29 cellular contexts compared by ENCODE assay signal in the genomic region with DNA sequence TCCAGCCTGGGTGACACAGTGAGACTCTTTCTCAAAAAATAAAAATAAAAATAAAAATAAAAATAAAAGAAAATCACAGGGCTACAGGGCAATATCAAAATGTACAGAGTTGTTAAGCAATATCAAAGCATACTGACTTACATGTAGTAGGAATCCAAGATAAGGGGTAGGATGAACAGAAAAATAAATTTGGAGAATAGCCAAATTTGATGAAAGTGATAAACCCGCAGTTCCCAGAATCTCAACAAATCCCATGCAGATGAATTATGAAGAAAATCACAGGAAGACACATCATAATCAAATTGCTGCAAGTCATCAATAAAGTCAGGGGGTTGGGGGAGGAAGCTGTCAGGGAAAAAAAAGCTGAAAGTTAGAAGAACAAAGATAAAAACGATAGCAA.
"Had no signal": no experiment of that assay in that cellular context is flagged by ENCODE, and none has a peak within 500 bp of the region (broad histone marks: within the 10 kb centered on the region; RNA-seq: fewer than 3 reads in every experiment).

No MANE protein-coding gene starts in this region.

- H3K4me3 Mint-ChIP-seq: activated CD4-positive, alpha-beta T cell treated with anti-CD3 and anti-CD28 coated beads for 36 hours; activated CD8-positive, alpha-beta T cell treated with anti-CD3 and anti-CD28 coated beads for 36 hours; activated naive CD4-positive, alpha-beta T cell treated with anti-CD3 and anti-CD28 coated beads for 36 hours; activated naive CD4-positive, alpha-beta T cell treated with anti-CD3 and anti-CD28 coated beads, Interleukin-2, amount 50 U/mL, for 24 hours; activated T-cell treated with anti-CD3 and anti-CD28 coated beads, Interleukin-2, amount 50 U/mL, for 4 hours; T-cell had no signal

- H3K27me3 Mint-ChIP-seq: activated CD4-positive, alpha-beta T cell treated with anti-CD3 and anti-CD28 coated beads for 36 hours; activated CD8-positive, alpha-beta T cell treated with anti-CD3 and anti-CD28 coated beads for 36 hours; activated naive CD4-positive, alpha-beta T cell treated with anti-CD3 and anti-CD28 coated beads, Interleukin-2, amount 50 U/mL, for 24 hours; effector memory CD8-positive, alpha-beta T cell; T-cell had no signal

- DNase-seq: activated CD4-positive, alpha-beta T cell treated with anti-CD3 and anti-CD28 coated beads for 36 hours; activated CD4-positive, alpha-beta T cell treated with anti-CD3 and anti-CD28 coated beads, Interleukin-2, amount 50 U/mL, for 1 hour; activated CD4-positive, alpha-beta T cell treated with anti-CD3 and anti-CD28 coated beads, Interleukin-2, amount 50 U/mL, for 48 hours; activated CD4-positive, CD25-positive, alpha-beta regulatory T cell; activated CD4-positive, CD25-positive, alpha-beta regulatory T cell treated with anti-CD3 and anti-CD28 coated beads, Interleukin-2, amount 50 U/mL, for 72 hours; activated CD8-positive, alpha-beta memory T cell treated with anti-CD3 and anti-CD28 coated beads for 24 hours; activated CD8-positive, alpha-beta T cell treated with anti-CD3 and anti-CD28 coated beads for 36 hours; activated effector memory CD4-positive, alpha-beta T cell treated with anti-CD3 and anti-CD28 coated beads, Interleukin-2, amount 50 U/mL, for 16 hours; activated naive CD4-positive, alpha-beta T cell treated with anti-CD3 and anti-CD28 coated beads for 36 hours; activated T-cell treated with anti-CD3 and anti-CD28 coated beads, Interleukin-2, amount 50 U/mL, for 4 hours; amniotic stem cell; anterior cingulate cortex; body of pancreas; caudate nucleus; cortex of kidney; dermis blood vessel endothelial cell; effector CD4-positive, alpha-beta T cell; effector memory CD8-positive, alpha-beta T cell; foreskin keratinocyte; gastrocnemius medialis; glutamatergic neuron; heart left ventricle; SW 1271; T-cell; T-helper 2 cell had no signal

- H3K36me3 ChIP-seq: esophagus muscularis mucosa, gastrocnemius medialis, heart left ventricle had no signal

- FAIRE-seq: colon had no signal

- H3K27ac Mint-ChIP-seq: activated CD4-positive, alpha-beta T cell treated with anti-CD3 and anti-CD28 coated beads for 36 hours; activated CD8-positive, alpha-beta T cell treated with anti-CD3 and anti-CD28 coated beads for 36 hours; activated naive CD4-positive, alpha-beta T cell treated with anti-CD3 and anti-CD28 coated beads for 36 hours; activated naive CD4-positive, alpha-beta T cell treated with anti-CD3 and anti-CD28 coated beads, Interleukin-2, amount 50 U/mL, for 24 hours; activated T-helper 2 cell treated with anti-CD3 and anti-CD28 coated beads, Interferon-gamma antibody, Interleukin-2, Interleukin-4, amounts not matched to agents 10 μg/mL and 5 μg/mL and 100 μg/mL, durations not matched to agents 14 hours and 24 hours and 36 hours; effector memory CD8-positive, alpha-beta T cell; T-cell had no signal

- ATAC-seq: activated CD4-positive, alpha-beta T cell treated with anti-CD3 and anti-CD28 coated beads for 36 hours; activated CD8-positive, alpha-beta T cell treated with anti-CD3 and anti-CD28 coated beads for 36 hours; activated T-cell treated with anti-CD3 and anti-CD28 coated beads, Interleukin-2, amount 50 U/mL, for 4 hours; body of pancreas; effector memory CD8-positive, alpha-beta T cell; foreskin keratinocyte; gastrocnemius medialis; heart left ventricle; T-cell had no signal

- H3K4me1 ChIP-seq: body of pancreas, esophagus muscularis mucosa, foreskin keratinocyte, gastrocnemius medialis, heart left ventricle had no signal

- H3K4me3 ChIP-seq: body of pancreas, esophagus muscularis mucosa, gastrocnemius medialis, heart left ventricle had no signal

- H3K27ac ChIP-seq: body of pancreas, esophagus muscularis mucosa, foreskin keratinocyte, gastrocnemius medialis, heart left ventricle had no signal

- H3K27me3 ChIP-seq: body of pancreas, esophagus muscularis mucosa, foreskin keratinocyte, gastrocnemius medialis, heart left ventricle had no signal
